In the genomic region with DNA sequence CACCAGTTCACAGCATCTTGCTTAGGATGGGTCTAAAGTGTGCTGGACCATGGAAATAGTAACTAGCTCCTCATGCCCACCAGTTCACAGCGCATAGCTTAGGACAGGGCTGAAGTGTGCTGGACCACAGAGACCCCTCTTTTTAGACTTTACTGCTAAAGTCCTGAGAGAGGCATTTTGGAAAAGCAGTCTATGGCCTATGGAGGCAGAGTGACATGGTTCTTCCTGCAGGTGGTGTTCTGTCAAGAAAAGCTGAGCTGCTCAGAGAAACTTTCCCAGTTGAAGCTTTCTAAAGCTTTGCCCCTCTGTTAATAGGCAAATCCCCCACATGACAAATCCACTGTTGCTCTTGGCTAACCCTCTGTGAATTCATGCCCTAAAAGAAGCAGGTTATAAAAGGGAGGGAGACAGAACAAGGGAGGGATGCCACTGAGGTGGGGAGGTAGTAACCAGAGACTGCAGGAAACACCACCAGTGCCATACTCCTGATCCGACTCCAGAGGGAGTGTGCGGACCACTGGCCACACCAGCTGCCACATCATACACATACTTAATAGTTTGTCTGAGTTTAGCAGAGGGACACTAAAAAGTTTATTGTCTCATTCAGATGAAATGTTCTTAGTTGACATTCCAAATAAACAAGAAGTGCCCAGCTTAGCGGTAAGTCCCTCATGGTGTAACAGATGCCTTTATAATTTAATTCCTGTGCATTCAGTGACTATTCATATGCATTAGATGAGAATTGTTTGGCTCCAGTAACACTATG, we compare ENCODE assay signal across 8 cellular contexts.
DNase-seq lines count a peak whose midpoint lies in the region; ATAC-seq and TF ChIP-seq lines count a peak whose summit lies in the region.

No MANE protein-coding gene starts in this region.

- H3K27me3 ChIP-seq in cardiac muscle cell: no peaks in the 10 kb centered on the region

- H3K27me3 Mint-ChIP-seq in type B pancreatic cell: peaks cover 5% of the 10 kb centered on the region

- H3K36me3 Mint-ChIP-seq in type B pancreatic cell: no peaks in the 10 kb centered on the region

- no peak overlapping the region for H3K4me3 Mint-ChIP-seq in type B pancreatic cell

- H3K4me1 Mint-ChIP-seq in type B pancreatic cell (ENCODE audit: unreplicated experiment): peaks cover 6% of the 10 kb centered on the region

- H3K4me3 ChIP-seq in cardiac muscle cell (no peak overlapping the region), fibroblast of mammary gland (ENCODE audit: control insufficient read depth, low read depth, low read length) (no peak overlapping the region)

- peak; percentile 54 for TF ChIP-seq CTCF in cardiac muscle cell (IDR thresholded peaks at IDR 0.05; ENCODE audit: low read depth, low read length)
- TF ChIP-seq CTCF in fibroblast of mammary gland (conservative IDR thresholded peaks at IDR 0.05; ENCODE audit: control insufficient read depth, insufficient read depth, low read depth, low read length): peak; percentile 57
- TF ChIP-seq CTCF in type B pancreatic cell (conservative IDR thresholded peaks at IDR 0.05): peak; percentile 76

- peaks cover 3% of the 10 kb centered on the region for H3K4me1 ChIP-seq in cardiac muscle cell (ENCODE audit: low read depth)

- DNase-seq in cardiac muscle cell (ENCODE audit: low read depth in 1 of 2, low spot score in 1 of 2) (peak; percentile 44 to 45), Right ventricle myocardium inferior (ENCODE audit: missing footprints) (no peak), OCI-M1 (lab: John Stamatoyannopoulos, UW) (peak; percentile 15), fibroblast of mammary gland (ENCODE audit: low read depth) (peak; percentile 28), type B pancreatic cell (ENCODE audit: extremely low spot score, unreplicated experiment) (no peak), NCI-H510A treated with DMSO at 0.1 percent for 48 hours (lab: John Stamatoyannopoulos, UW) (no peak)

- H3K27ac ChIP-seq in cardiac muscle cell: no peak overlapping the region

- no peak overlapping the region for H3K27ac Mint-ChIP-seq in type B pancreatic cell

- intact Hi-C loops in Right ventricle myocardium inferior (cut with DNase I): no loop called here

- H3K9me3 ChIP-seq in cardiac muscle cell (ENCODE audit: low read depth): no peaks in the 10 kb centered on the region

- ATAC-seq in Right ventricle myocardium inferior (no peak), HG02840 (IDR thresholded peaks at IDR 0.05; ENCODE audit: low FRiP score, unreplicated experiment) (no peak), GM21786 (IDR thresholded peaks at IDR 0.05; ENCODE audit: unreplicated experiment) (no peak)

- peaks cover 6% of the 10 kb centered on the region for H3K9me3 Mint-ChIP-seq in type B pancreatic cell

- no peaks in the 10 kb centered on the region for H3K36me3 ChIP-seq in cardiac muscle cell

Comparison
In these comparisons a context has a peak if more than half of its experiments do, and no peak if none do; other contexts are left out.
1. DNase-seq: peak in cardiac muscle cell (2 of 2), OCI-M1 (single experiment) and fibroblast of mammary gland (single experiment); none in Right ventricle myocardium inferior (single experiment), type B pancreatic cell (single experiment) and NCI-H510A treated with DMSO at 0.1 percent for 48 hours (single experiment).
2. Peak in every context shown above with its lines, with median percentiles within 50 percentile points of each other: CTCF ChIP-seq.